36 cellular contexts compared by ENCODE assay signal in the genomic region with DNA sequence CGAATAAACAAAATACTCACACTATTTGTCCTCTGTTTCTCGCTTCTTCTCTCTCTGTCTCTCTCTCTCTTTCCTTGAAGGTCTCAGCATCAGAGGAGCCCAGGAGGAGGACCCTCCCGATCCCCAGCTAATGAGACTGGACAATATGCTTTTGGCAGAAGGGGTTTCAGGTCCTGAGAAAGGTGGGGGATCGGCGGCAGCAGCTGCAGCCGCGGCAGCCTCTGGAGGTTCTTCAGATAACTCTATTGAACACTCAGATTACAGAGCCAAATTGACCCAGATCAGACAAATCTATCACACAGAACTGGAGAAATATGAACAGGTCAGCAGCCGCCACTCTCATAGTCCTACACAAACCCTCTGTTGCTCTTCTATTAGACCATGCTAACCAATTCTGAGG.
"Had no signal": no experiment of that assay in that cellular context is flagged by ENCODE, and none has a peak within 500 bp of the region (broad histone marks: within the 10 kb centered on the region; RNA-seq: fewer than 3 reads in every experiment).

No MANE protein-coding gene starts in this region.

- H3K27ac ChIP-seq: adrenal gland, body of pancreas, cardiac muscle cell, colonic mucosa, epithelial cell of prostate, esophagus squamous epithelium, gastroesophageal sphincter, heart left ventricle, WERI-Rb-1 had no signal

- H3K4me3 Mint-ChIP-seq: activated CD4-positive, alpha-beta memory T cell treated with anti-CD3 and anti-CD28 coated beads for 36 hours; activated CD4-positive, alpha-beta T cell treated with anti-CD3 and anti-CD28 coated beads for 36 hours; activated CD4-positive, alpha-beta T cell treated with anti-CD3 and anti-CD28 coated beads, Interleukin-2, amount 10 ng/mL, durations not matched to agents 24 days and 14 days; activated CD8-positive, alpha-beta memory T cell treated with anti-CD3 and anti-CD28 coated beads, Interleukin-2, amount 10 ng/mL, durations not matched to agents 7 days and 5 days; activated CD8-positive, alpha-beta T cell treated with anti-CD3 and anti-CD28 coated beads, Interleukin-2, amount 10 ng/mL, durations not matched to agents 7 days and 5 days; activated naive CD4-positive, alpha-beta T cell treated with anti-CD3 and anti-CD28 coated beads for 36 hours; activated naive CD4-positive, alpha-beta T cell treated with anti-CD3 and anti-CD28 coated beads, Interleukin-2, amount 50 U/mL, for 24 hours; activated naive CD8-positive, alpha-beta T cell treated with anti-CD3 and anti-CD28 coated beads for 36 hours; activated naive CD8-positive, alpha-beta T cell treated with anti-CD3 and anti-CD28 coated beads, Interleukin-2, amount 50 U/mL, for 24 hours; activated T-helper 1 cell treated with anti-CD3 and anti-CD28 coated beads, Interleukin-12 subunit alpha, Interleukin-12 subunit beta, Interleukin-2, Interleukin-4 antibody, amounts not matched to agents 30 ng/mL and 10 ng/mL and 1 ng/mL, durations not matched to agents 14 hours and 24 hours and 36 hours; T-helper 17 cell; T-helper 2 cell treated with Interferon-gamma antibody and Interleukin-4, amounts not matched to agents 5 μg/mL and 100 μg/mL, for 36 hours had no signal

- H3K4me1 ChIP-seq: body of pancreas, colonic mucosa, esophagus squamous epithelium had no signal

- DNase-seq: activated CD4-positive, alpha-beta memory T cell treated with anti-CD3 and anti-CD28 coated beads for 36 hours; activated CD4-positive, alpha-beta T cell treated with anti-CD3 and anti-CD28 coated beads for 36 hours; activated CD4-positive, alpha-beta T cell treated with anti-CD3 and anti-CD28 coated beads, Interleukin-2, amount 10 ng/mL, durations not matched to agents 24 days and 14 days; activated CD4-positive, CD25-positive, alpha-beta regulatory T cell; activated CD4-positive, CD25-positive, alpha-beta regulatory T cell treated with anti-CD3 and anti-CD28 coated beads, Interleukin-2, amount 50 U/mL, for 72 hours; activated CD8-positive, alpha-beta memory T cell treated with anti-CD3 and anti-CD28 coated beads, Interleukin-2, amount 10 ng/mL, durations not matched to agents 7 days and 5 days; activated CD8-positive, alpha-beta memory T cell treated with anti-CD3 and anti-CD28 coated beads, Interleukin-2, amount 50 U/mL, for 4 hours; activated CD8-positive, alpha-beta T cell treated with anti-CD3 and anti-CD28 coated beads, Interleukin-2, amount 10 ng/mL, durations not matched to agents 7 days and 5 days; activated effector memory CD4-positive, alpha-beta T cell treated with anti-CD3 and anti-CD28 coated beads, Interleukin-2, amount 50 U/mL, for 16 hours; activated naive CD4-positive, alpha-beta T cell treated with anti-CD3 and anti-CD28 coated beads for 36 hours; activated naive CD8-positive, alpha-beta T cell treated with anti-CD3 and anti-CD28 coated beads for 36 hours; activated naive CD8-positive, alpha-beta T cell treated with anti-CD3 and anti-CD28 coated beads, Interleukin-2, amount 50 U/mL, for 24 hours; activated T-cell treated with anti-CD3 and anti-CD28 coated beads, Interleukin-2, amount 50 U/mL, for 1 hour; activated T-cell treated with anti-CD3 and anti-CD28 coated beads, Interleukin-2, amount 50 U/mL, for 48 hours; adrenal gland; amygdala; aorta; body of pancreas; central memory CD4-positive, alpha-beta T cell; cerebellar nuclear complex; colonic mucosa; effector CD8-positive, alpha-beta T cell; esophagus squamous epithelium; foreskin melanocyte; heart left ventricle; T-helper 1 cell; T-helper 17 cell; T1000; WERI-Rb-1 had no signal

- H3K9me3 Mint-ChIP-seq: activated CD4-positive, alpha-beta memory T cell treated with anti-CD3 and anti-CD28 coated beads for 36 hours; activated CD4-positive, alpha-beta T cell treated with anti-CD3 and anti-CD28 coated beads, Interleukin-2, amount 10 ng/mL, durations not matched to agents 24 days and 14 days; activated naive CD4-positive, alpha-beta T cell treated with anti-CD3 and anti-CD28 coated beads for 36 hours; activated naive CD4-positive, alpha-beta T cell treated with anti-CD3 and anti-CD28 coated beads, Interleukin-2, amount 50 U/mL, for 24 hours; activated naive CD8-positive, alpha-beta T cell treated with anti-CD3 and anti-CD28 coated beads for 36 hours; activated naive CD8-positive, alpha-beta T cell treated with anti-CD3 and anti-CD28 coated beads, Interleukin-2, amount 50 U/mL, for 24 hours; activated T-helper 1 cell treated with anti-CD3 and anti-CD28 coated beads, Interleukin-12 subunit alpha, Interleukin-12 subunit beta, Interleukin-2, Interleukin-4 antibody, amounts not matched to agents 30 ng/mL and 10 ng/mL and 1 ng/mL, durations not matched to agents 14 hours and 24 hours and 36 hours; activated T-helper 2 cell treated with anti-CD3 and anti-CD28 coated beads, Interferon-gamma antibody, Interleukin-2, Interleukin-4, amounts not matched to agents 10 μg/mL and 5 μg/mL and 100 μg/mL, durations not matched to agents 14 hours and 24 hours and 36 hours; T-helper 2 cell treated with Interferon-gamma antibody and Interleukin-4, amounts not matched to agents 5 μg/mL and 100 μg/mL, for 36 hours had no signal

- H3K27me3 Mint-ChIP-seq: activated CD4-positive, alpha-beta memory T cell treated with anti-CD3 and anti-CD28 coated beads for 36 hours; activated CD4-positive, alpha-beta T cell treated with anti-CD3 and anti-CD28 coated beads for 36 hours; activated CD8-positive, alpha-beta memory T cell treated with anti-CD3 and anti-CD28 coated beads, Interleukin-2, amount 10 ng/mL, durations not matched to agents 7 days and 5 days; activated naive CD4-positive, alpha-beta T cell treated with anti-CD3 and anti-CD28 coated beads, Interleukin-2, amount 50 U/mL, for 24 hours; activated naive CD8-positive, alpha-beta T cell treated with anti-CD3 and anti-CD28 coated beads for 36 hours; activated naive CD8-positive, alpha-beta T cell treated with anti-CD3 and anti-CD28 coated beads, Interleukin-2, amount 50 U/mL, for 24 hours; T-helper 17 cell had no signal

- H3K36me3 ChIP-seq: adrenal gland, colonic mucosa, esophagus squamous epithelium had no signal

- H3K9me3 ChIP-seq: adrenal gland, body of pancreas, colonic mucosa, esophagus squamous epithelium, gastroesophageal sphincter, heart left ventricle had no signal

- H3K36me3 Mint-ChIP-seq: activated CD8-positive, alpha-beta memory T cell treated with anti-CD3 and anti-CD28 coated beads, Interleukin-2, amount 10 ng/mL, durations not matched to agents 7 days and 5 days; activated naive CD8-positive, alpha-beta T cell treated with anti-CD3 and anti-CD28 coated beads for 36 hours had no signal

- H3K27me3 ChIP-seq: adrenal gland, body of pancreas, cardiac muscle cell, colonic mucosa, esophagus squamous epithelium, gastroesophageal sphincter, heart left ventricle had no signal

- ATAC-seq: activated CD4-positive, alpha-beta T cell treated with anti-CD3 and anti-CD28 coated beads for 36 hours; activated CD8-positive, alpha-beta memory T cell treated with anti-CD3 and anti-CD28 coated beads, Interleukin-2, amount 10 ng/mL, durations not matched to agents 7 days and 5 days; activated CD8-positive, alpha-beta T cell treated with anti-CD3 and anti-CD28 coated beads, Interleukin-2, amount 10 ng/mL, durations not matched to agents 7 days and 5 days; activated naive CD8-positive, alpha-beta T cell treated with anti-CD3 and anti-CD28 coated beads, Interleukin-2, amount 50 U/mL, for 24 hours; body of pancreas; gastroesophageal sphincter; heart left ventricle; T-helper 17 cell had no signal

- H3K27ac Mint-ChIP-seq: activated CD4-positive, alpha-beta memory T cell treated with anti-CD3 and anti-CD28 coated beads for 36 hours; activated CD4-positive, alpha-beta T cell treated with anti-CD3 and anti-CD28 coated beads for 36 hours; activated CD4-positive, alpha-beta T cell treated with anti-CD3 and anti-CD28 coated beads, Interleukin-2, amount 10 ng/mL, durations not matched to agents 24 days and 14 days; activated CD8-positive, alpha-beta memory T cell treated with anti-CD3 and anti-CD28 coated beads, Interleukin-2, amount 10 ng/mL, durations not matched to agents 7 days and 5 days; activated CD8-positive, alpha-beta T cell treated with anti-CD3 and anti-CD28 coated beads, Interleukin-2, amount 10 ng/mL, durations not matched to agents 7 days and 5 days; activated naive CD4-positive, alpha-beta T cell treated with anti-CD3 and anti-CD28 coated beads for 36 hours; activated naive CD4-positive, alpha-beta T cell treated with anti-CD3 and anti-CD28 coated beads, Interleukin-2, amount 50 U/mL, for 24 hours; activated naive CD8-positive, alpha-beta T cell treated with anti-CD3 and anti-CD28 coated beads for 36 hours; activated naive CD8-positive, alpha-beta T cell treated with anti-CD3 and anti-CD28 coated beads, Interleukin-2, amount 50 U/mL, for 24 hours; activated T-helper 1 cell treated with anti-CD3 and anti-CD28 coated beads, Interleukin-12 subunit alpha, Interleukin-12 subunit beta, Interleukin-2, Interleukin-4 antibody, amounts not matched to agents 30 ng/mL and 10 ng/mL and 1 ng/mL, durations not matched to agents 14 hours and 24 hours and 36 hours; activated T-helper 2 cell treated with anti-CD3 and anti-CD28 coated beads, Interferon-gamma antibody, Interleukin-2, Interleukin-4, amounts not matched to agents 10 μg/mL and 5 μg/mL and 100 μg/mL, durations not matched to agents 14 hours and 24 hours and 36 hours; T-helper 17 cell; T-helper 2 cell treated with Interferon-gamma antibody and Interleukin-4, amounts not matched to agents 5 μg/mL and 100 μg/mL, for 36 hours had no signal

- H3K4me3 ChIP-seq: adrenal gland, body of pancreas, cardiac muscle cell, colonic mucosa, esophagus squamous epithelium, gastroesophageal sphincter, heart left ventricle had no signal

- H3K4me1 Mint-ChIP-seq: activated CD4-positive, alpha-beta T cell treated with anti-CD3 and anti-CD28 coated beads for 36 hours; activated CD4-positive, alpha-beta T cell treated with anti-CD3 and anti-CD28 coated beads, Interleukin-2, amount 10 ng/mL, durations not matched to agents 24 days and 14 days; activated CD8-positive, alpha-beta memory T cell treated with anti-CD3 and anti-CD28 coated beads, Interleukin-2, amount 10 ng/mL, durations not matched to agents 7 days and 5 days; activated naive CD4-positive, alpha-beta T cell treated with anti-CD3 and anti-CD28 coated beads, Interleukin-2, amount 50 U/mL, for 24 hours; activated naive CD8-positive, alpha-beta T cell treated with anti-CD3 and anti-CD28 coated beads for 36 hours; activated naive CD8-positive, alpha-beta T cell treated with anti-CD3 and anti-CD28 coated beads, Interleukin-2, amount 50 U/mL, for 24 hours had no signal
